1 cellular context compared by ENCODE assay signal in genomic region chr18:56638232-56639093, GRCh38.
TF ChIP-seq lines count a peak whose summit lies in the region.

Gene TXNL1, minus strand, starts transcription at chr18:56638592. Its CDS starts 152 bp downstream, at chr18:56638440.

TF ChIP-seq in HepG2, 621 proteins besides CTCF, POLR2A, EP300 and RAD21 (continued from another document and continues in another):
- TF ChIP-seq HNF1A (IDR thresholded peaks at IDR 0.05; ENCODE audit: low read depth) (no peak), HNF1A (CRISPR knock-in tag; IDR thresholded peaks at IDR 0.05; ENCODE audit: borderline replicate concordance) (peak; percentile 56; the same call in 1 of the 2 replicates), NFYC (CRISPR knock-in tag; IDR thresholded peaks at IDR 0.05) (peak; percentile 86), GATA4 (IDR thresholded peaks at IDR 0.05; ENCODE audit: borderline replicate concordance, low read depth) (peak; percentile 25; the same call in 1 of the 2 replicates), ZNF350 (CRISPR knock-in tag; IDR thresholded peaks at IDR 0.05; ENCODE audit: borderline replicate concordance, low read depth) (peak; percentile 72; the same call in 1 of the 2 replicates), MTA1 (CRISPR knock-in tag; IDR thresholded peaks at IDR 0.05; ENCODE audit: borderline replicate concordance) (no peak), PPARG (CRISPR knock-in tag; conservative IDR thresholded peaks at IDR 0.05) (no peak; the same call in 1 of the 2 replicates), MEIS2 (CRISPR knock-in tag; IDR thresholded peaks at IDR 0.05) (no peak; the same call in 1 of the 2 replicates), ZBTB26 (CRISPR knock-in tag; IDR thresholded peaks at IDR 0.05; ENCODE audit: borderline replicate concordance) (peak; percentile 34; the same call in 1 of the 2 replicates), ZNF256 (CRISPR knock-in tag; conservative IDR thresholded peaks at IDR 0.05) (no peak), DBP (CRISPR knock-in tag; IDR thresholded peaks at IDR 0.05; ENCODE audit: not compliant biosample characterization) (no peak), ZNF672 (CRISPR knock-in tag; IDR thresholded peaks at IDR 0.05) (no peak), USF2 (IDR thresholded peaks at IDR 0.05; ENCODE audit: low read depth, low read length) (peak; percentile 86), USF2 (CRISPR knock-in tag; IDR thresholded peaks at IDR 0.05; ENCODE audit: borderline replicate concordance) (peak; percentile 87; the same call in 1 of the 2 replicates), ZFY (CRISPR knock-in tag; IDR thresholded peaks at IDR 0.05) (peak; percentile 88; the same call in 1 of the 2 replicates), HCFC1 (IDR thresholded peaks at IDR 0.05; ENCODE audit: low read depth, low read length) (peak; percentile 68), CBX1 (IDR thresholded peaks at IDR 0.05; ENCODE audit: low read depth) (peak; percentile 90), ZNF670 (CRISPR knock-in tag; IDR thresholded peaks at IDR 0.05; ENCODE audit: borderline replicate concordance) (no peak), NCOR1 (IDR thresholded peaks at IDR 0.05; ENCODE audit: borderline replicate concordance, low read length) (no peak; the same call in 1 of the 2 replicates), ZNF33A (CRISPR knock-in tag; IDR thresholded peaks at IDR 0.05; ENCODE audit: borderline replicate concordance) (no peak), ZNF562 (CRISPR knock-in tag; IDR thresholded peaks at IDR 0.05; ENCODE audit: borderline replicate concordance) (no peak), SRSF1 (optimal IDR thresholded peaks at IDR 0.05; ENCODE audit: low read depth, low read length) (peak; percentile 65), ZNF383 (CRISPR knock-in tag; IDR thresholded peaks at IDR 0.05; ENCODE audit: borderline replicate concordance) (peak; percentile 29; the same call in 1 of the 2 replicates), ZNF431 (CRISPR knock-in tag; IDR thresholded peaks at IDR 0.05; ENCODE audit: borderline replicate concordance, low read depth) (no peak; the same call in 1 of the 2 replicates), ATRX (CRISPR knock-in tag; IDR thresholded peaks at IDR 0.05; ENCODE audit: borderline replicate concordance) (no peak), THRA (CRISPR knock-in tag; IDR thresholded peaks at IDR 0.05; ENCODE audit: borderline replicate concordance) (no peak), AKAP8 (CRISPR knock-in tag; IDR thresholded peaks at IDR 0.05) (no peak), ZNF441 (CRISPR knock-in tag; IDR thresholded peaks at IDR 0.05; ENCODE audit: borderline replicate concordance) (0 out of 2 replicates have a peak, but pooled peaks have one; percentile 31), ZNF235 (CRISPR knock-in tag; IDR thresholded peaks at IDR 0.05; ENCODE audit: borderline replicate concordance) (no peak), ZFP90 (CRISPR knock-in tag; IDR thresholded peaks at IDR 0.05; ENCODE audit: borderline replicate concordance) (peak; percentile 34; the same call in 1 of the 2 replicates), ZBTB14 (CRISPR knock-in tag; IDR thresholded peaks at IDR 0.05) (no peak), ZZZ3 (CRISPR knock-in tag; IDR thresholded peaks at IDR 0.05; ENCODE audit: borderline replicate concordance) (peak; percentile 71; the same call in 1 of the 2 replicates), PRDM15 (CRISPR knock-in tag; IDR thresholded peaks at IDR 0.05) (no peak), THAP8 (CRISPR knock-in tag; IDR thresholded peaks at IDR 0.05; ENCODE audit: borderline replicate concordance) (no peak), JUN (CRISPR knock-in tag; IDR thresholded peaks at IDR 0.05) (no peak), RELA (CRISPR knock-in tag; IDR thresholded peaks at IDR 0.05) (no peak), SNAPC5 (CRISPR knock-in tag; IDR thresholded peaks at IDR 0.05; ENCODE audit: borderline replicate concordance) (no peak), ZNF3 (CRISPR knock-in tag; IDR thresholded peaks at IDR 0.05) (no peak), THYN1 (CRISPR knock-in tag; IDR thresholded peaks at IDR 0.05; ENCODE audit: borderline replicate concordance, low read depth) (no peak), ZNF558 (CRISPR knock-in tag; IDR thresholded peaks at IDR 0.05; ENCODE audit: borderline replicate concordance) (no peak), PCBP2 (optimal IDR thresholded peaks at IDR 0.05; ENCODE audit: low read depth, low read length, poor library complexity, severe bottlenecking) (no peak), FOXO1 (CRISPR knock-in tag; IDR thresholded peaks at IDR 0.05) (peak; percentile 58), DZIP1 (CRISPR knock-in tag; IDR thresholded peaks at IDR 0.05) (no peak), POGZ (CRISPR knock-in tag; IDR thresholded peaks at IDR 0.05) (peak; percentile 99)
